2 cellular contexts compared by ENCODE assay signal in the genomic region with DNA sequence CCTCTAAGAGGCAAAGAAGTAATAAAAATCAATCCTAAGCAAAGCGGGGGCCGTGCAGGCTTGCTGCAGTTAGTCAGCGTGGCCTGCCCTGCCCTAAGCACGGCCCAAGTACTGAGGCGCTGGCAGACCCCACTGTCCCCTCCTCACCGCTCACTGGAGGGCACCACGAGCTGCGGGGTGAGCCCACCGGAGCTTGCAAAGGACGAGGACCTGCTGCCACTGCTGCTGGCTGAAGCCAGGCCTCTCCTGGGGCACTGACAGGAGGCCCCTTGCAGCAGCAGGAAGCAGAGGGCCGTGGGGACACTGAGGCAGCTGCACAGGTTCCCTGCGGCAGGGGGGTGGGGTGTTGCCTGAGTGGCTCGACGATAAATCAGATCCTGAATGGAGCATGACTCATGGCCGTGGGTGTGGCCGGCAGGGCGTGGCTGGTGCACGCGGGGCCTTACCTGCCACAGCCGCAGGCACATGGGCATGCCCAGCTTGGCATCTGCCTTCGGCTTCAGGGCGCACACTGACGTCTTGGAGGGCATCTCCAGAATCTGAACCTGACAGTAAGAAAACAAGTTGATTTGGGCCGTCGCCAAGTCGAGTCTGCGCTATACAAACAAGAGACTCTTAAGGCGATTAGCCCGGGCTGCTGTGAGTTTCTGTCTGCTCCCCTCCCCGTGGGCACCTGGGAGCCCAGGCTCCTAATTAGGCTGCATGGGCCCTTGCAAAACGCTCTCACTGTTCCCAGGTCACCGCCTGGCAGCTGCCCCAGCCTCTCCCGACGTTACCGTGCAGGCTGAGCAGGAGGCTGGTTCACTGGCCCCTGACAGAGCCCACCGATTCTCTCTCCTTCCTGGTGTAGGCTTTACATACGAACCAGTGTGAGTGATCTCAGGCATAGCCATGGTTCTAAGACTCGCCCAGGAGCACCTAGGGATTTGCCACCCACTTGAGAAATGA.
TF ChIP-seq lines count a peak whose summit lies in the region.

No MANE protein-coding gene starts in this region.

TF ChIP-seq in Ishikawa, 13 proteins besides CTCF, POLR2A, EP300 and RAD21:
- no peak for TF ChIP-seq CREB1 (IDR thresholded peaks at IDR 0.05; ENCODE audit: low read depth)
- no peak for TF ChIP-seq EGR1 (IDR thresholded peaks at IDR 0.05)
- TF ChIP-seq, protein P1, sequence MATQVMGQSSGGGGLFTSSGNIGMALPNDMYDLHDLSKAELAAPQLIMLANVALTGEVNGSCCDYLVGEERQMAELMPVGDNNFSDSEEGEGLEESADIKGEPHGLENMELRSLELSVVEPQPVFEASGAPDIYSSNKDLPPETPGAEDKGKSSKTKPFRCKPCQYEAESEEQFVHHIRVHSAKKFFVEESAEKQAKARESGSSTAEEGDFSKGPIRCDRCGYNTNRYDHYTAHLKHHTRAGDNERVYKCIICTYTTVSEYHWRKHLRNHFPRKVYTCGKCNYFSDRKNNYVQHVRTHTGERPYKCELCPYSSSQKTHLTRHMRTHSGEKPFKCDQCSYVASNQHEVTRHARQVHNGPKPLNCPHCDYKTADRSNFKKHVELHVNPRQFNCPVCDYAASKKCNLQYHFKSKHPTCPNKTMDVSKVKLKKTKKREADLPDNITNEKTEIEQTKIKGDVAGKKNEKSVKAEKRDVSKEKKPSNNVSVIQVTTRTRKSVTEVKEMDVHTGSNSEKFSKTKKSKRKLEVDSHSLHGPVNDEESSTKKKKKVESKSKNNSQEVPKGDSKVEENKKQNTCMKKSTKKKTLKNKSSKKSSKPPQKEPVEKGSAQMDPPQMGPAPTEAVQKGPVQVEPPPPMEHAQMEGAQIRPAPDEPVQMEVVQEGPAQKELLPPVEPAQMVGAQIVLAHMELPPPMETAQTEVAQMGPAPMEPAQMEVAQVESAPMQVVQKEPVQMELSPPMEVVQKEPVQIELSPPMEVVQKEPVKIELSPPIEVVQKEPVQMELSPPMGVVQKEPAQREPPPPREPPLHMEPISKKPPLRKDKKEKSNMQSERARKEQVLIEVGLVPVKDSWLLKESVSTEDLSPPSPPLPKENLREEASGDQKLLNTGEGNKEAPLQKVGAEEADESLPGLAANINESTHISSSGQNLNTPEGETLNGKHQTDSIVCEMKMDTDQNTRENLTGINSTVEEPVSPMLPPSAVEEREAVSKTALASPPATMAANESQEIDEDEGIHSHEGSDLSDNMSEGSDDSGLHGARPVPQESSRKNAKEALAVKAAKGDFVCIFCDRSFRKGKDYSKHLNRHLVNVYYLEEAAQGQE (IDR thresholded peaks at IDR 0.05; ENCODE audit: low read depth), result no peak
- TF ChIP-seq FOXM1 (IDR thresholded peaks at IDR 0.05; ENCODE audit: borderline replicate concordance, low read depth), result no peak
- TF ChIP-seq TEAD4 (IDR thresholded peaks at IDR 0.05), result no peak
- TF ChIP-seq TAF1 (IDR thresholded peaks at IDR 0.05; ENCODE audit: low read depth), result no peak
- 0 out of 2 replicates have a peak, but pooled peaks have one; percentile 36 for TF ChIP-seq ZBTB7A (IDR thresholded peaks at IDR 0.05; ENCODE audit: low read depth)
- TF ChIP-seq, protein P2, sequence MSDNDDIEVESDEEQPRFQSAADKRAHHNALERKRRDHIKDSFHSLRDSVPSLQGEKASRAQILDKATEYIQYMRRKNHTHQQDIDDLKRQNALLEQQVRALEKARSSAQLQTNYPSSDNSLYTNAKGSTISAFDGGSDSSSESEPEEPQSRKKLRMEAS (IDR thresholded peaks at IDR 0.05), result peak; percentile 95
- TF ChIP-seq CEBPB (IDR thresholded peaks at IDR 0.05), result no peak
- TF ChIP-seq, protein P3, sequence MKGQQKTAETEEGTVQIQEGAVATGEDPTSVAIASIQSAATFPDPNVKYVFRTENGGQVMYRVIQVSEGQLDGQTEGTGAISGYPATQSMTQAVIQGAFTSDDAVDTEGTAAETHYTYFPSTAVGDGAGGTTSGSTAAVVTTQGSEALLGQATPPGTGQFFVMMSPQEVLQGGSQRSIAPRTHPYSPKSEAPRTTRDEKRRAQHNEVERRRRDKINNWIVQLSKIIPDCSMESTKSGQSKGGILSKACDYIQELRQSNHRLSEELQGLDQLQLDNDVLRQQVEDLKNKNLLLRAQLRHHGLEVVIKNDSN (IDR thresholded peaks at IDR 0.05), result 0 out of 2 replicates have a peak, but pooled peaks have one; percentile 41
- peak; percentile 26; the same call in 1 of the 2 replicates for TF ChIP-seq TCF12 (IDR thresholded peaks at IDR 0.05; ENCODE audit: low read depth)
- TF ChIP-seq YY1 (IDR thresholded peaks at IDR 0.05; ENCODE audit: low read depth), result no peak
- TF ChIP-seq NFIC (IDR thresholded peaks at IDR 0.05), result peak; percentile 34; the same call in 1 of the 2 replicates

TF ChIP-seq in K562, 482 proteins besides CTCF, POLR2A, EP300 and RAD21 (continues in another document):
- TF ChIP-seq ZFP30 (CRISPR knock-in tag; IDR thresholded peaks at IDR 0.05; ENCODE audit: borderline replicate concordance) (no peak), PHF8 (IDR thresholded peaks at IDR 0.05; ENCODE audit: borderline replicate concordance, low read length) (no peak; the same call in 1 of the 2 replicates), ZFP36 (IDR thresholded peaks at IDR 0.05; ENCODE audit: low read depth, low read length, partially characterized antibody) (peak; percentile 2), BCL6 (CRISPR knock-in tag; IDR thresholded peaks at IDR 0.05) (no peak), TRIM28 (IDR thresholded peaks at IDR 0.05) (no peak), CBX2 (IDR thresholded peaks at IDR 0.05; ENCODE audit: insufficient read depth, low read length, poor library complexity, severe bottlenecking) (no peak), ZNF140 (CRISPR knock-in tag; IDR thresholded peaks at IDR 0.05) (no peak), SP2 (IDR thresholded peaks at IDR 0.05; ENCODE audit: extremely low read depth, low read depth, low read length, poor library complexity, severe bottlenecking) (peak; percentile 0), SMARCA5 (IDR thresholded peaks at IDR 0.05) (no peak), TAF1 (IDR thresholded peaks at IDR 0.05; ENCODE audit: control insufficient read depth, extremely low read depth, insufficient read depth, low read length, severe bottlenecking) (no peak), CBX3 (IDR thresholded peaks at IDR 0.05; ENCODE audit: borderline replicate concordance in 1 of 2, low read length in 2 of 2) (no peak), HMGN3 (IDR thresholded peaks at IDR 0.05; ENCODE audit: borderline replicate concordance, extremely low read depth, insufficient read length, low read depth, low read length) (peak; percentile 98), ZBTB17 (CRISPR knock-in tag; IDR thresholded peaks at IDR 0.05) (peak; percentile 94), FOXP1 (CRISPR knock-in tag; IDR thresholded peaks at IDR 0.05) (no peak), NR2C1 (IDR thresholded peaks at IDR 0.05) (no peak), NR2C1 (tag; IDR thresholded peaks at IDR 0.05) (no peak)
- TF ChIP-seq, protein P4, sequence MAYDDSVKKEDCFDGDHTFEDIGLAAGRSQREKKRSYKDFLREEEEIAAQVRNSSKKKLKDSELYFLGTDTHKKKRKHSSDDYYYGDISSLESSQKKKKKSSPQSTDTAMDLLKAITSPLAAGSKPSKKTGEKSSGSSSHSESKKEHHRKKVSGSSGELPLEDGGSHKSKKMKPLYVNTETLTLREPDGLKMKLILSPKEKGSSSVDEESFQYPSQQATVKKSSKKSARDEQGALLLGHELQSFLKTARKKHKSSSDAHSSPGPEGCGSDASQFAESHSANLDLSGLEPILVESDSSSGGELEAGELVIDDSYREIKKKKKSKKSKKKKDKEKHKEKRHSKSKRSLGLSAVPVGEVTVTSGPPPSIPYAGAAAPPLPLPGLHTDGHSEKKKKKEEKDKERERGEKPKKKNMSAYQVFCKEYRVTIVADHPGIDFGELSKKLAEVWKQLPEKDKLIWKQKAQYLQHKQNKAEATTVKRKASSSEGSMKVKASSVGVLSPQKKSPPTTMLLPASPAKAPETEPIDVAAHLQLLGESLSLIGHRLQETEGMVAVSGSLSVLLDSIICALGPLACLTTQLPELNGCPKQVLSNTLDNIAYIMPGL (CRISPR knock-in tag; IDR thresholded peaks at IDR 0.05), result no peak
- TF ChIP-seq, protein P5, sequence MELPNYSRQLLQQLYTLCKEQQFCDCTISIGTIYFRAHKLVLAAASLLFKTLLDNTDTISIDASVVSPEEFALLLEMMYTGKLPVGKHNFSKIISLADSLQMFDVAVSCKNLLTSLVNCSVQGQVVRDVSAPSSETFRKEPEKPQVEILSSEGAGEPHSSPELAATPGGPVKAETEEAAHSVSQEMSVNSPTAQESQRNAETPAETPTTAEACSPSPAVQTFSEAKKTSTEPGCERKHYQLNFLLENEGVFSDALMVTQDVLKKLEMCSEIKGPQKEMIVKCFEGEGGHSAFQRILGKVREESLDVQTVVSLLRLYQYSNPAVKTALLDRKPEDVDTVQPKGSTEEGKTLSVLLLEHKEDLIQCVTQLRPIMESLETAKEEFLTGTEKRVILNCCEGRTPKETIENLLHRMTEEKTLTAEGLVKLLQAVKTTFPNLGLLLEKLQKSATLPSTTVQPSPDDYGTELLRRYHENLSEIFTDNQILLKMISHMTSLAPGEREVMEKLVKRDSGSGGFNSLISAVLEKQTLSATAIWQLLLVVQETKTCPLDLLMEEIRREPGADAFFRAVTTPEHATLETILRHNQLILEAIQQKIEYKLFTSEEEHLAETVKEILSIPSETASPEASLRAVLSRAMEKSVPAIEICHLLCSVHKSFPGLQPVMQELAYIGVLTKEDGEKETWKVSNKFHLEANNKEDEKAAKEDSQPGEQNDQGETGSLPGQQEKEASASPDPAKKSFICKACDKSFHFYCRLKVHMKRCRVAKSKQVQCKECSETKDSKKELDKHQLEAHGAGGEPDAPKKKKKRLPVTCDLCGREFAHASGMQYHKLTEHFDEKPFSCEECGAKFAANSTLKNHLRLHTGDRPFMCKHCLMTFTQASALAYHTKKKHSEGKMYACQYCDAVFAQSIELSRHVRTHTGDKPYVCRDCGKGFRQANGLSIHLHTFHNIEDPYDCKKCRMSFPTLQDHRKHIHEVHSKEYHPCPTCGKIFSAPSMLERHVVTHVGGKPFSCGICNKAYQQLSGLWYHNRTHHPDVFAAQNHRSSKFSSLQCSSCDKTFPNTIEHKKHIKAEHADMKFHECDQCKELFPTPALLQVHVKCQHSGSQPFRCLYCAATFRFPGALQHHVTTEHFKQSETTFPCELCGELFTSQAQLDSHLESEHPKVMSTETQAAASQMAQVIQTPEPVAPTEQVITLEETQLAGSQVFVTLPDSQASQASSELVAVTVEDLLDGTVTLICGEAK (IDR thresholded peaks at IDR 0.05), result 0 out of 2 replicates have a peak, but pooled peaks have one; percentile 28
- TF ChIP-seq, protein P5 (CRISPR knock-in tag; IDR thresholded peaks at IDR 0.05), result peak; percentile 62; the same call in 1 of the 2 replicates
- TF ChIP-seq, protein P6, sequence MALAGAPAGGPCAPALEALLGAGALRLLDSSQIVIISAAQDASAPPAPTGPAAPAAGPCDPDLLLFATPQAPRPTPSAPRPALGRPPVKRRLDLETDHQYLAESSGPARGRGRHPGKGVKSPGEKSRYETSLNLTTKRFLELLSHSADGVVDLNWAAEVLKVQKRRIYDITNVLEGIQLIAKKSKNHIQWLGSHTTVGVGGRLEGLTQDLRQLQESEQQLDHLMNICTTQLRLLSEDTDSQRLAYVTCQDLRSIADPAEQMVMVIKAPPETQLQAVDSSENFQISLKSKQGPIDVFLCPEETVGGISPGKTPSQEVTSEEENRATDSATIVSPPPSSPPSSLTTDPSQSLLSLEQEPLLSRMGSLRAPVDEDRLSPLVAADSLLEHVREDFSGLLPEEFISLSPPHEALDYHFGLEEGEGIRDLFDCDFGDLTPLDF (CRISPR knock-in tag; IDR thresholded peaks at IDR 0.05), result peak; percentile 12; the same call in 1 of the 2 replicates
